ENCODE assay signal across 1 cellular context in genomic region chr14:22929104-22929847, GRCh38.
TF ChIP-seq lines count a peak whose summit lies in the region.

PRMT5 (minus strand) TSS chr14:22929376; CDS start chr14:22929361, 15 bp downstream.

TF ChIP-seq in K562, 482 proteins besides CTCF, POLR2A, EP300 and RAD21 (continued from another document and continues in another):
- TF ChIP-seq ZBTB43 (CRISPR knock-in tag; IDR thresholded peaks at IDR 0.05) (peak; percentile 25; the same call in 1 of the 2 replicates), MYC (IDR thresholded peaks at IDR 0.05; ENCODE audit: low read depth, low read length) (peak; percentile 99), MYC (CRISPR knock-in tag; IDR thresholded peaks at IDR 0.05; ENCODE audit: borderline replicate concordance, low read depth) (peak; percentile 96), CEBPB (tag; IDR thresholded peaks at IDR 0.05) (peak; percentile 90), TAF15 (IDR thresholded peaks at IDR 0.05; ENCODE audit: low read depth, low read length) (no peak), ZNF589 (CRISPR knock-in tag; IDR thresholded peaks at IDR 0.05; ENCODE audit: low read depth) (no peak), PHF8 (IDR thresholded peaks at IDR 0.05; ENCODE audit: borderline replicate concordance, low read length) (peak; percentile 99), STAT5B (CRISPR knock-in tag; IDR thresholded peaks at IDR 0.05) (no peak), NFE2 (IDR thresholded peaks at IDR 0.05; ENCODE audit: low read depth) (peak; percentile 32; the same call in 1 of the 2 replicates), NEUROD1 (IDR thresholded peaks at IDR 0.05; ENCODE audit: borderline replicate concordance, low read depth, low read length, partially characterized antibody) (peak; percentile 60), RBM25 (IDR thresholded peaks at IDR 0.05; ENCODE audit: low read depth, low read length, severe bottlenecking) (peak; percentile 72), ERF (CRISPR knock-in tag; IDR thresholded peaks at IDR 0.05) (peak; percentile 58; the same call in 1 of the 2 replicates), YY1 (IDR thresholded peaks at IDR 0.05; ENCODE audit: borderline replicate concordance in 1 of 3, control insufficient read depth in 1 of 3, extremely low read depth in 1 of 3, insufficient read depth in 3 of 3, insufficient read length in 1 of 3, insufficient replicate concordance in 2 of 3, low read depth in 1 of 3, low read length in 2 of 3) (peak; percentile 94 to 99 (median 97)), TEAD1 (CRISPR knock-in tag; IDR thresholded peaks at IDR 0.05) (peak; percentile 79 to 93; a peak in 3 of 4 replicates), PURB (CRISPR knock-in tag; IDR thresholded peaks at IDR 0.05; ENCODE audit: low read depth) (no peak), ZNF384 (IDR thresholded peaks at IDR 0.05; ENCODE audit: low read depth, low read length) (peak; percentile 34; the same call in 1 of the 2 replicates), CSDE1 (IDR thresholded peaks at IDR 0.05) (peak in 1 of 2 experiments; percentile 85; a peak in 2 of 4 replicates), GTF3C2 (IDR thresholded peaks at IDR 0.05; ENCODE audit: borderline replicate concordance, extremely low read depth, insufficient read length) (peak; percentile 91), SIN3B (IDR thresholded peaks at IDR 0.05; ENCODE audit: low read depth) (peak; percentile 87), E2F6 (IDR thresholded peaks at IDR 0.05; ENCODE audit: borderline replicate concordance in 1 of 2, extremely low read depth in 1 of 2, insufficient read depth in 1 of 2, insufficient read length in 1 of 2, low read depth in 1 of 2, low read length in 1 of 2, poor library complexity in 1 of 2, severe bottlenecking in 1 of 2) (peak in 1 of 2 experiments; percentile 52), C11orf30 (IDR thresholded peaks at IDR 0.05; ENCODE audit: low read depth) (peak; percentile 79; the same call in 1 of the 2 replicates), COPS2 (conservative IDR thresholded peaks at IDR 0.05) (no peak), POLR2AphosphoS2 (IDR thresholded peaks at IDR 0.05; ENCODE audit: low read length) (peak; percentile 60; the same call in 1 of the 2 replicates), ARID3A (IDR thresholded peaks at IDR 0.05; ENCODE audit: borderline replicate concordance, low read depth, low read length) (peak; percentile 80; the same call in 1 of the 2 replicates), KDM2B (CRISPR knock-in tag; IDR thresholded peaks at IDR 0.05) (0 out of 2 replicates have a peak, but pooled peaks have one; percentile 24), NFIC (IDR thresholded peaks at IDR 0.05) (peak; percentile 82), LARP7 (IDR thresholded peaks at IDR 0.05) (peak; percentile 88), MAZ (CRISPR knock-in tag; conservative IDR thresholded peaks at IDR 0.05 in 1 of 2, IDR thresholded peaks at IDR 0.05 in 1 of 2) (peak in 1 of 2 experiments; percentile 45; a peak in 2 of 4 replicates), TAF1 (IDR thresholded peaks at IDR 0.05; ENCODE audit: control insufficient read depth, extremely low read depth, insufficient read depth, low read length, severe bottlenecking) (peak; percentile 93), CCAR2 (IDR thresholded peaks at IDR 0.05; ENCODE audit: low read depth, low read length) (no peak), SREBF1 (IDR thresholded peaks at IDR 0.05; ENCODE audit: borderline replicate concordance, low read depth, low read length) (no peak), ZNF165 (CRISPR knock-in tag; IDR thresholded peaks at IDR 0.05; ENCODE audit: borderline replicate concordance) (0 out of 2 replicates have a peak, but pooled peaks have one; percentile 17), NCOA2 (IDR thresholded peaks at IDR 0.05; ENCODE audit: partially characterized antibody in 2 of 2) (peak in 1 of 2 experiments; percentile 73), FUS (optimal IDR thresholded peaks at IDR 0.05; ENCODE audit: low read depth, low read length) (no peak), ZNF41 (CRISPR knock-in tag; conservative IDR thresholded peaks at IDR 0.05) (0 out of 2 replicates have a peak, but pooled peaks have one; percentile 32), RNF2 (IDR thresholded peaks at IDR 0.05) (peak; percentile 72; the same call in 1 of the 2 replicates), ATF7 (IDR thresholded peaks at IDR 0.05) (peak; percentile 91), JUN (IDR thresholded peaks at IDR 0.05; ENCODE audit: borderline replicate concordance, low read depth, low read length) (peak; percentile 5), JUN (CRISPR knock-in tag; IDR thresholded peaks at IDR 0.05; ENCODE audit: borderline replicate concordance) (no peak; the same call in 1 of the 2 replicates), ESRRA (IDR thresholded peaks at IDR 0.05; ENCODE audit: borderline replicate concordance, low read depth) (no peak; the same call in 1 of the 2 replicates), ZNF449 (CRISPR knock-in tag; IDR thresholded peaks at IDR 0.05) (no peak), ZNF592 (IDR thresholded peaks at IDR 0.05) (peak; percentile 90)
- TF ChIP-seq, protein P1, sequence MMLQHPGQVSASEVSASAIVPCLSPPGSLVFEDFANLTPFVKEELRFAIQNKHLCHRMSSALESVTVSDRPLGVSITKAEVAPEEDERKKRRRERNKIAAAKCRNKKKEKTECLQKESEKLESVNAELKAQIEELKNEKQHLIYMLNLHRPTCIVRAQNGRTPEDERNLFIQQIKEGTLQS (IDR thresholded peaks at IDR 0.05): peak; percentile 50; the same call in 1 of the 2 replicates
- TF ChIP-seq, protein P1 (CRISPR knock-in tag; conservative IDR thresholded peaks at IDR 0.05): 0 out of 2 replicates have a peak, but pooled peaks have one; percentile 33
- TF ChIP-seq, protein P2, sequence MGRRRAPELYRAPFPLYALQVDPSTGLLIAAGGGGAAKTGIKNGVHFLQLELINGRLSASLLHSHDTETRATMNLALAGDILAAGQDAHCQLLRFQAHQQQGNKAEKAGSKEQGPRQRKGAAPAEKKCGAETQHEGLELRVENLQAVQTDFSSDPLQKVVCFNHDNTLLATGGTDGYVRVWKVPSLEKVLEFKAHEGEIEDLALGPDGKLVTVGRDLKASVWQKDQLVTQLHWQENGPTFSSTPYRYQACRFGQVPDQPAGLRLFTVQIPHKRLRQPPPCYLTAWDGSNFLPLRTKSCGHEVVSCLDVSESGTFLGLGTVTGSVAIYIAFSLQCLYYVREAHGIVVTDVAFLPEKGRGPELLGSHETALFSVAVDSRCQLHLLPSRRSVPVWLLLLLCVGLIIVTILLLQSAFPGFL (CRISPR knock-in tag; IDR thresholded peaks at IDR 0.05): no peak
